In genomic region chr18:29181151-29181901, GRCh38 we compare ENCODE assay signal across 11 cellular contexts.
DNase-seq lines count a peak whose midpoint lies in the region; ATAC-seq and TF ChIP-seq lines count a peak whose summit lies in the region.
"Had no signal": no experiment of that assay in that cellular context is flagged by ENCODE, and none has a peak within 500 bp of the region (broad histone marks: within the 10 kb centered on the region; RNA-seq: fewer than 3 reads in every experiment).

No MANE protein-coding gene starts in this region.

- H3K4me1 Mint-ChIP-seq in activated CD4-positive, alpha-beta memory T cell treated with anti-CD3 and anti-CD28 coated beads, Interleukin-2, amount 10 ng/mL, durations not matched to agents 7 days and 5 days: no peaks in the 10 kb centered on the region
- H3K4me1 Mint-ChIP-seq: activated CD4-positive, alpha-beta T cell treated with anti-CD3 and anti-CD28 coated beads, Interleukin-2, amount 10 ng/mL, durations not matched to agents 24 days and 14 days had no signal

- TF ChIP-seq CTCF in DND-41 (IDR thresholded peaks at IDR 0.05; ENCODE audit: borderline replicate concordance, extremely low read depth, low read length, poor library complexity, severe bottlenecking): no peak

- no peaks in the 10 kb centered on the region for H3K27me3 ChIP-seq in DND-41 (ENCODE audit: insufficient read depth, low read length, poor library complexity)

- CTCF ChIA-PET in activated CD4-positive, alpha-beta memory T cell treated with anti-CD3 and anti-CD28 coated beads, Interleukin-2, amount 10 ng/mL, durations not matched to agents 7 days and 5 days (lab: Charles Lee): no interaction called here

- H3K9ac ChIP-seq in DND-41 (ENCODE audit: low read depth, low read length): no peak overlapping the region

- POLR2A ChIA-PET in activated CD4-positive, alpha-beta memory T cell treated with anti-CD3 and anti-CD28 coated beads, Interleukin-2, amount 10 ng/mL, durations not matched to agents 7 days and 5 days (lab: Charles Lee): no interaction called here

- no peaks in the 10 kb centered on the region for H3K36me3 Mint-ChIP-seq in activated CD4-positive, alpha-beta memory T cell treated with anti-CD3 and anti-CD28 coated beads, Interleukin-2, amount 10 ng/mL, durations not matched to agents 7 days and 5 days (ENCODE audit: low read depth)
- H3K36me3 Mint-ChIP-seq: brain had no signal

- H3K36me3 ChIP-seq in DND-41 (ENCODE audit: insufficient read depth, low read length): no peaks in the 10 kb centered on the region

- intact Hi-C loops in Right ventricle myocardium superior (cut with DNase I): no loop called here

- H3K4me3 ChIP-seq in DND-41 (ENCODE audit: low read depth in 1 of 2, low read length in 2 of 2): no peak overlapping the region

- H3K27ac ChIP-seq in DND-41 (ENCODE audit: low read length): no peak overlapping the region

- no peak for ATAC-seq in DND-41 (ENCODE audit: insufficient read depth, low read depth)
- peak; percentile 82 for ATAC-seq in Right ventricle myocardium superior (ENCODE audit: poor library complexity)

- H2AFZ ChIP-seq in DND-41 (ENCODE audit: low read depth, low read length): peak overlapping the region; percentile 46; the same call in 1 of the 2 replicates

- H3K27me3 Mint-ChIP-seq in activated CD4-positive, alpha-beta memory T cell treated with anti-CD3 and anti-CD28 coated beads, Interleukin-2, amount 10 ng/mL, durations not matched to agents 7 days and 5 days: no peaks in the 10 kb centered on the region
- H3K27me3 Mint-ChIP-seq: activated CD4-positive, alpha-beta T cell treated with anti-CD3 and anti-CD28 coated beads, Interleukin-2, amount 10 ng/mL, durations not matched to agents 24 days and 14 days; brain had no signal

- H3K4me3 Mint-ChIP-seq in activated CD4-positive, alpha-beta memory T cell treated with anti-CD3 and anti-CD28 coated beads, Interleukin-2, amount 10 ng/mL, durations not matched to agents 7 days and 5 days: no peak overlapping the region
- H3K4me3 Mint-ChIP-seq: activated CD4-positive, alpha-beta T cell treated with anti-CD3 and anti-CD28 coated beads, Interleukin-2, amount 10 ng/mL, durations not matched to agents 24 days and 14 days had no signal

- H4K20me1 ChIP-seq in DND-41 (ENCODE audit: insufficient read depth, low read length): no peaks in the 10 kb centered on the region

- H3K79me2 ChIP-seq in DND-41 (ENCODE audit: insufficient read depth, low read length): no peaks in the 10 kb centered on the region

- no peaks in the 10 kb centered on the region for H3K9me3 ChIP-seq in DND-41 (ENCODE audit: insufficient read depth, low read length, severe bottlenecking)

- DNase-seq in DND-41 (no peak), amniotic epithelial cell (ENCODE audit: low read depth) (peak; percentile 98), Right ventricle myocardium superior (no peak), pulmonary artery endothelial cell (ENCODE audit: low read depth, low spot score) (peak; percentile 49), NCI-H2029 (lab: John Stamatoyannopoulos, UW) (no peak), SK-N-DZ (ENCODE audit: low spot score) (no peak), KG1 (lab: John Stamatoyannopoulos, UW) (no peak)
- DNase-seq in activated CD4-positive, alpha-beta memory T cell treated with anti-CD3 and anti-CD28 coated beads, Interleukin-2, amount 10 ng/mL, durations not matched to agents 7 days and 5 days: no peak
- DNase-seq: activated CD4-positive, alpha-beta T cell treated with anti-CD3 and anti-CD28 coated beads, Interleukin-2, amount 10 ng/mL, durations not matched to agents 24 days and 14 days; OCI-M1 had no signal

- H3K27ac Mint-ChIP-seq in activated CD4-positive, alpha-beta memory T cell treated with anti-CD3 and anti-CD28 coated beads, Interleukin-2, amount 10 ng/mL, durations not matched to agents 7 days and 5 days: no peak overlapping the region
- H3K27ac Mint-ChIP-seq: activated CD4-positive, alpha-beta T cell treated with anti-CD3 and anti-CD28 coated beads, Interleukin-2, amount 10 ng/mL, durations not matched to agents 24 days and 14 days had no signal

- H3K4me2 ChIP-seq in DND-41 (ENCODE audit: insufficient read depth, low read length): no peak overlapping the region

- H3K4me1 ChIP-seq in DND-41 (ENCODE audit: insufficient read depth, low read length): no peaks in the 10 kb centered on the region

- H3K9me3 Mint-ChIP-seq in activated CD4-positive, alpha-beta memory T cell treated with anti-CD3 and anti-CD28 coated beads, Interleukin-2, amount 10 ng/mL, durations not matched to agents 7 days and 5 days: peaks cover 13% of the 10 kb centered on the region
- H3K9me3 Mint-ChIP-seq: activated CD4-positive, alpha-beta T cell treated with anti-CD3 and anti-CD28 coated beads, Interleukin-2, amount 10 ng/mL, durations not matched to agents 24 days and 14 days; brain had no signal

Comparison
In these comparisons a context has a peak if more than half of its experiments do, and no peak if none do; other contexts are left out.
1. DNase-seq: peak in amniotic epithelial cell (single experiment) and pulmonary artery endothelial cell (single experiment); none in DND-41 (single experiment), Right ventricle myocardium superior (single experiment), NCI-H2029 (single experiment), SK-N-DZ (single experiment), activated CD4-positive, alpha-beta memory T cell treated with anti-CD3 and anti-CD28 coated beads, Interleukin-2, amount 10 ng/mL, durations not matched to agents 7 days and 5 days (single experiment) and KG1 (single experiment).